In genomic region chr16:27362570-27363245, GRCh38 we compare ENCODE assay signal across 16 cellular contexts. TPM values are rescaled to one million over a fixed set of nuclear protein-coding genes. Genes with fewer than 3 reads are reported as not detected.
A peak's percentile ranks its signal among the peaks of the same experiment; 100 is the strongest.
DNase-seq lines count a peak whose midpoint lies in the region; ATAC-seq and TF ChIP-seq lines count a peak whose summit lies in the region.
"Had no signal": no experiment of that assay in that cellular context is flagged by ENCODE, and none has a peak within 500 bp of the region (broad histone marks: within the 10 kb centered on the region; RNA-seq: fewer than 3 reads in every experiment).

No MANE protein-coding gene starts in this region.

- H3K36me3 Mint-ChIP-seq in activated naive CD4-positive, alpha-beta T cell treated with anti-CD3 and anti-CD28 coated beads for 36 hours (ENCODE audit: low read depth) = peaks cover 70% of the 10 kb centered on the region
- peaks cover 37% of the 10 kb centered on the region for H3K36me3 Mint-ChIP-seq in endodermal cell (ENCODE audit: low read depth)
- peaks cover 59 to 74% of the 10 kb centered on the region in 2 donors for H3K36me3 Mint-ChIP-seq in stimulated activated naive B cell treated with anti-CD40 and anti-IgM and Interleukin-4, amounts not matched to agents 10 μg/mL and 1 μg/mL and 100 μg/mL, for 72 hours

- POLR2A ChIA-PET in RWPE1 (lab: Yijun Ruan, JAX; ENCODE audit: low non-redundant PET) = no interaction called here

- H3K36me3 ChIP-seq in endodermal cell (ENCODE audit: control insufficient read depth, insufficient read depth, low read length) = peaks cover 21% of the 10 kb centered on the region

- TF ChIP-seq CTCF in RWPE1 (conservative IDR thresholded peaks at IDR 0.05; ENCODE audit: low read depth) (no peak), endodermal cell (conservative IDR thresholded peaks at IDR 0.05) (no peak), GM20000 (IDR thresholded peaks at IDR 0.05; ENCODE audit: extremely low read depth, missing control alignments) (no peak)

- H3K9me3 ChIP-seq in endodermal cell (ENCODE audit: control insufficient read depth, low read length) = peaks cover 7% of the 10 kb centered on the region

- CTCF ChIA-PET in activated naive CD4-positive, alpha-beta T cell treated with anti-CD3 and anti-CD28 coated beads for 36 hours (lab: Charles Lee) = interaction anchor here (0.9 to 1.7 kb wide), 3 partner anchors 12 to 184 kb away, joined by 3 to 5 read pairs (median 4); no protein-coding TSS in a partner anchor
- CTCF ChIA-PET in RWPE1 (lab: Yijun Ruan, JAX) = interaction anchor here (0.6 kb wide), 1 partner anchor 95 kb away, joined by 3 read pairs; no protein-coding TSS in a partner anchor

- H3K4me3 Mint-ChIP-seq in activated naive CD4-positive, alpha-beta T cell treated with anti-CD3 and anti-CD28 coated beads for 36 hours = no peak overlapping the region
- no peak overlapping the region for H3K4me3 Mint-ChIP-seq in endodermal cell
- H3K4me3 Mint-ChIP-seq in stimulated activated naive B cell treated with anti-CD40 and anti-IgM and Interleukin-4, amounts not matched to agents 10 μg/mL and 1 μg/mL and 100 μg/mL, for 72 hours = peak overlapping the region in 1 of 2 donors; percentile 50
- H3K4me3 Mint-ChIP-seq: mesothelial cell of epicardium had no signal

- no peak for DNase-seq in activated naive CD4-positive, alpha-beta T cell treated with anti-CD3 and anti-CD28 coated beads for 36 hours
- no peak for DNase-seq in activated naive CD4-positive, alpha-beta T cell (lab: John Stamatoyannopoulos, UW)
- DNase-seq in RWPE1 (ENCODE audit: low spot score) (no peak), endodermal cell (no peak), Right ventricle myocardium superior (no peak), GM20000 (ENCODE audit: low spot score) (no peak)
- no peak for DNase-seq in stimulated activated naive B cell treated with anti-CD40 and anti-IgM and Interleukin-4, amounts not matched to agents 10 μg/mL and 1 μg/mL and 100 μg/mL, for 72 hours
- no peak for DNase-seq in stimulated activated naive CD4-positive, alpha-beta T cell treated with Interleukin-2 at 50 U/mL for 16 hours (lab: John Stamatoyannopoulos, UW)
- DNase-seq: activated effector memory CD4-positive, alpha-beta T cell treated with Interleukin-2 at 50 U/mL for 16 hours; cortex of kidney; EL; foreskin melanocyte; kidney glomerular epithelial cell; NCI-H146 had no signal

- WGBS in endodermal cell (ENCODE audit: insufficient coverage in 1 of 2, insufficient read length in 1 of 2), 2 experiments = 89 to 93% methylated on average over 8 to 16 of the region's 16 CpGs

- ATAC-seq in stimulated activated naive B cell treated with anti-CD40 and anti-IgM and Interleukin-4, amounts not matched to agents 10 μg/mL and 1 μg/mL and 100 μg/mL, for 72 hours (replicated peaks) = no peak
- no peak for ATAC-seq in Right ventricle myocardium superior (ENCODE audit: poor library complexity)

- peak overlapping the region; percentile 20 for H3K27ac Mint-ChIP-seq in activated naive CD4-positive, alpha-beta T cell treated with anti-CD3 and anti-CD28 coated beads for 36 hours
- H3K27ac Mint-ChIP-seq in endodermal cell = peak overlapping the region; percentile 12
- peak overlapping the region; percentile 84 for H3K27ac Mint-ChIP-seq in stimulated activated naive B cell treated with anti-CD40 and anti-IgM and Interleukin-4, amounts not matched to agents 10 μg/mL and 1 μg/mL and 100 μg/mL, for 72 hours
- H3K27ac Mint-ChIP-seq: mesothelial cell of epicardium had no signal

- H3K27ac ChIP-seq in RWPE1 (peak overlapping the region; percentile 38), endodermal cell (ENCODE audit: low read depth, low read length) (no peak overlapping the region)

- no peaks in the 10 kb centered on the region for H3K4me1 ChIP-seq in endodermal cell (ENCODE audit: control insufficient read depth, insufficient read depth, low read length)

- H3K4me1 Mint-ChIP-seq in activated naive CD4-positive, alpha-beta T cell treated with anti-CD3 and anti-CD28 coated beads for 36 hours (ENCODE audit: low read depth) = peaks cover 51% of the 10 kb centered on the region
- peaks cover 8% of the 10 kb centered on the region for H3K4me1 Mint-ChIP-seq in endodermal cell
- H3K4me1 Mint-ChIP-seq in stimulated activated naive B cell treated with anti-CD40 and anti-IgM and Interleukin-4, amounts not matched to agents 10 μg/mL and 1 μg/mL and 100 μg/mL, for 72 hours = peaks cover 31 to 73% of the 10 kb centered on the region in 2 donors
- H3K4me1 Mint-ChIP-seq: mesothelial cell of epicardium had no signal

- intact Hi-C loops in activated naive CD4-positive, alpha-beta T cell treated with anti-CD3 and anti-CD28 coated beads for 36 hours (cut with micrococcal nuclease) = no loop called here
- intact Hi-C loops in Right ventricle myocardium superior (cut with DNase I) = no loop called here

- H3K9me3 Mint-ChIP-seq in activated naive CD4-positive, alpha-beta T cell treated with anti-CD3 and anti-CD28 coated beads for 36 hours = peaks cover 4% of the 10 kb centered on the region
- H3K9me3 Mint-ChIP-seq in endodermal cell = no peaks in the 10 kb centered on the region
- H3K9me3 Mint-ChIP-seq in stimulated activated naive B cell treated with anti-CD40 and anti-IgM and Interleukin-4, amounts not matched to agents 10 μg/mL and 1 μg/mL and 100 μg/mL, for 72 hours = peaks cover 0 to 2% of the 10 kb centered on the region in 2 donors

- no peaks in the 10 kb centered on the region for H3K27me3 ChIP-seq in endodermal cell (ENCODE audit: control insufficient read depth, insufficient read depth, low read length, poor library complexity, severe bottlenecking)

- no peak overlapping the region for H3K9ac ChIP-seq in endodermal cell (ENCODE audit: extremely low read depth, low read length, poor library complexity, severe bottlenecking)

- H3K27me3 Mint-ChIP-seq in activated naive CD4-positive, alpha-beta T cell treated with anti-CD3 and anti-CD28 coated beads for 36 hours (ENCODE audit: low read depth) = no peaks in the 10 kb centered on the region
- H3K27me3 Mint-ChIP-seq in endodermal cell (ENCODE audit: insufficient read depth) = no peaks in the 10 kb centered on the region
- no peaks in the 10 kb centered on the region for H3K27me3 Mint-ChIP-seq in stimulated activated naive B cell treated with anti-CD40 and anti-IgM and Interleukin-4, amounts not matched to agents 10 μg/mL and 1 μg/mL and 100 μg/mL, for 72 hours

- no peak overlapping the region for H3K4me3 ChIP-seq in endodermal cell (ENCODE audit: low read length)

RNA-seq across cellular contexts. Expression of gene IL21R, which starts 39.3 kb away (rescaled TPM):
- total RNA-seq in activated naive CD4-positive, alpha-beta T cell treated with anti-CD3 and anti-CD28 coated beads for 36 hours = 10 to 100 TPM; 93.8 to 99.2 TPM
- total RNA-seq in endodermal cell (under 1 TPM in 1 of 2 donors, not detected in 1; 0.18 TPM), Right ventricle myocardium superior (0.13 TPM)
- polyA plus RNA-seq in endodermal cell (2013, experiment 1 of 2) = 0.57 TPM
- polyA plus RNA-seq in endodermal cell (2013, experiment 2 of 2) = 0.17 TPM
- total RNA-seq: endothelial cell of umbilical vein had no signal

RNA-seq across cellular contexts. Expression of gene IL4R, which starts 48.9 kb away (rescaled TPM):
- 100 to 1,000 TPM; 162 to 170 TPM for total RNA-seq in activated naive CD4-positive, alpha-beta T cell treated with anti-CD3 and anti-CD28 coated beads for 36 hours
- total RNA-seq in endodermal cell (10 to 100 TPM; 30.6 to 31.6 TPM), Right ventricle myocardium superior (8.2 TPM)
- polyA plus RNA-seq in endodermal cell (2013, experiment 1 of 2) = 8.0 TPM
- 7.6 TPM for polyA plus RNA-seq in endodermal cell (2013, experiment 2 of 2)

Comparison
In these comparisons a context has a peak if more than half of its experiments do, and no peak if none do; other contexts are left out.
1. H3K27ac Mint-ChIP-seq: peak in every context shown above with its lines; median percentile 84 in stimulated activated naive B cell treated with anti-CD40 and anti-IgM and Interleukin-4, amounts not matched to agents 10 μg/mL and 1 μg/mL and 100 μg/mL, for 72 hours; 20 in activated naive CD4-positive, alpha-beta T cell treated with anti-CD3 and anti-CD28 coated beads for 36 hours; 12 in endodermal cell.
2. RNA of gene IL21R, which starts 39.3 kb away (total RNA-seq): 93.8 to 99.2 TPM in activated naive CD4-positive, alpha-beta T cell treated with anti-CD3 and anti-CD28 coated beads for 36 hours; 0.18 TPM in endodermal cell and 0.13 TPM in Right ventricle myocardium superior (single experiment); every median in the first group is over 10 times any median in the second.
3. RNA of gene IL4R, which starts 48.9 kb away (total RNA-seq): 162 to 170 TPM in activated naive CD4-positive, alpha-beta T cell treated with anti-CD3 and anti-CD28 coated beads for 36 hours; 30.6 to 31.6 TPM in endodermal cell and 8.2 TPM in Right ventricle myocardium superior (single experiment); every median in the first group is over 4 times any median in the second.